In genomic region chr4:45283352-45283751, GRCh38 we compare ENCODE assay signal across 24 cellular contexts.
"Had no signal": no experiment of that assay in that cellular context is flagged by ENCODE, and none has a peak within 500 bp of the region (broad histone marks: within the 10 kb centered on the region; RNA-seq: fewer than 3 reads in every experiment).

No MANE protein-coding gene starts in this region.

- H3K4me1 Mint-ChIP-seq: immature natural killer cell; naive thymus-derived CD4-positive, alpha-beta T cell; stimulated activated memory B cell treated with anti-CD40 and anti-IgM and Interleukin-4, amounts not matched to agents 10 μg/mL and 1 μg/mL and 100 μg/mL, for 72 hours had no signal

- H3K27ac Mint-ChIP-seq: effector memory CD8-positive, alpha-beta T cell; immature natural killer cell; naive thymus-derived CD4-positive, alpha-beta T cell; nephron; neural progenitor cell; progenitor cell of endocrine pancreas; stimulated activated memory B cell treated with anti-CD40 and anti-IgM and Interleukin-4, amounts not matched to agents 10 μg/mL and 1 μg/mL and 100 μg/mL, for 72 hours had no signal

- ATAC-seq: effector memory CD8-positive, alpha-beta T cell; left ventricle myocardium superior; naive thymus-derived CD4-positive, alpha-beta T cell; sciatic nerve; stimulated activated naive CD8-positive, alpha-beta T cell treated with anti-CD3 and anti-CD28 coated beads, Interleukin-15, Interleukin-2, amounts not matched to agents 100 U/mL and 50 U/mL, for 24 hours had no signal

- H3K9me3 ChIP-seq: esophagus squamous epithelium, thoracic aorta, tibial nerve had no signal

- H3K27me3 ChIP-seq: esophagus squamous epithelium, neural progenitor cell, tibial nerve had no signal

- H3K4me3 ChIP-seq: esophagus squamous epithelium, neural progenitor cell, smooth muscle cell, thoracic aorta, tibial nerve had no signal

- H3K4me3 Mint-ChIP-seq: effector memory CD8-positive, alpha-beta T cell; immature natural killer cell; naive thymus-derived CD4-positive, alpha-beta T cell; nephron; neural progenitor cell; stimulated activated memory B cell treated with anti-CD40 and anti-IgM and Interleukin-4, amounts not matched to agents 10 μg/mL and 1 μg/mL and 100 μg/mL, for 72 hours had no signal

- H3K9me3 Mint-ChIP-seq: nephron, neural progenitor cell had no signal

- H3K36me3 ChIP-seq: esophagus squamous epithelium, neural progenitor cell, thoracic aorta, tibial nerve had no signal

- H3K36me3 Mint-ChIP-seq: naive thymus-derived CD4-positive, alpha-beta T cell; neural progenitor cell; stimulated activated memory B cell treated with anti-CD40 and anti-IgM and Interleukin-4, amounts not matched to agents 10 μg/mL and 1 μg/mL and 100 μg/mL, for 72 hours had no signal

- H3K27me3 Mint-ChIP-seq: effector memory CD8-positive, alpha-beta T cell; naive thymus-derived CD4-positive, alpha-beta T cell; progenitor cell of endocrine pancreas; stimulated activated memory B cell treated with anti-CD40 and anti-IgM and Interleukin-4, amounts not matched to agents 10 μg/mL and 1 μg/mL and 100 μg/mL, for 72 hours had no signal

- DNase-seq: cortex of kidney; effector memory CD8-positive, alpha-beta T cell; erythroblast; esophagus squamous epithelium; foreskin melanocyte; hypothalamus; immature natural killer cell; islet precursor cell; left ventricle myocardium superior; mesenchymal stem cell; midbrain; naive thymus-derived CD4-positive, alpha-beta T cell; stimulated activated CD4-positive, alpha-beta T cell treated with anti-CD3 and anti-CD28 coated beads, Interleukin-2, amount 100 ng/mL, for 24 hours; stimulated activated CD4-positive, alpha-beta T cell treated with anti-CD3 and anti-CD28 coated beads, Interleukin-4, amount 100 ng/mL, for 24 hours; stimulated activated naive CD8-positive, alpha-beta T cell treated with anti-CD3 and anti-CD28 coated beads, Interleukin-15, Interleukin-2, amounts not matched to agents 100 U/mL and 50 U/mL, for 24 hours had no signal

- H3K27ac ChIP-seq: esophagus squamous epithelium, neural progenitor cell, parathyroid adenoma, thoracic aorta, tibial nerve had no signal

- H3K4me1 ChIP-seq: esophagus squamous epithelium, neural progenitor cell, parathyroid adenoma, tibial nerve had no signal
